8 cellular contexts compared by ENCODE assay signal in the genomic region with DNA sequence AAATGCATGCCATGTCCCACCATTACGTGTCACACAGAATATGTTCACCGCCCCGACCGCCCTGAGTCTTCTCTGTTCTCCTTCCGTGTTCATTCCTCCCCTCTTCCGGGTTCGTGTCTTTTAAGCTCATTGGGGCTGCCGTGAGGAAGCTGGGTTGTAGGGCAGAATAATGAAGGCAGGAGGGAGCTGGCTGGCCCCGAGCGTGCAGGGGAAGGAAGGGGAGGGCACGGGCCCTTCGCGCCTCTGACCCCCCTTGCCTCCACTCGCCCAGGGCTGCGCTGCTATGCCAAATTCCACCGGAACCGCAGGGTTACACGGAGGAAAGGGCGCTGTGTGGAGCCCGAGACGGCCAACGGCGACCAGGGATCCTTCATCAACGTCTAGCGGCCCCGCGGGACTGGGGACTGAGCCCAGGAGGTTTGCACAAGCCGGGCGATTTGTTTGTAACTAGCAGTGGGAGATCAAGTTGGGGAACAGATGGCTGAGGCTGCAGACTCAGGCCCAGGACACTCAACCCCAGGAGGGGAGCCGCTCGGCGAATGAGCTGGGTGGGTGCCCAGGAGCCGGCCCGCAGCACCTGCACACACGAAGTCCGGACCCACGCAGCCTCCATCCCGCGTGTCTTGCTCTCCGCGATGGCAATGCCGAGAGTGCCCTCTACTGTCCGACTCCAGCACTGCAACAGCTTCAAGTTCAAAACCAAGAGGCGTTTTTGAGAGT.
DNase-seq lines count a peak whose midpoint lies in the region; ATAC-seq and TF ChIP-seq lines count a peak whose summit lies in the region.

No MANE protein-coding gene starts in this region.

- H3K9me3 ChIP-seq in OCI-LY1 (ENCODE audit: low read length) (no peaks in the 10 kb centered on the region), muscle layer of colon (ENCODE audit: low read length) (no peaks in the 10 kb centered on the region)

- peak overlapping the region; percentile 20; the same call in 1 of the 2 replicates for H2AFZ ChIP-seq in OCI-LY1 (ENCODE audit: low read length)

- H3F3A ChIP-seq in OCI-LY1 (ENCODE audit: insufficient read depth, low read length): no peaks in the 10 kb centered on the region

- peak overlapping the region; percentile 66 for H3K9ac ChIP-seq in OCI-LY1 (ENCODE audit: low read length)
- no peak overlapping the region for H3K9ac ChIP-seq in muscle layer of colon (ENCODE audit: low read length)

- peak; percentile 99 for TF ChIP-seq CTCF in OCI-LY1 (IDR thresholded peaks at IDR 0.05; ENCODE audit: low read length)
- peak; percentile 97 for TF ChIP-seq CTCF in epithelial cell of esophagus (IDR thresholded peaks at IDR 0.05; ENCODE audit: insufficient read depth, low read depth, low read length, missing control alignments)

- no peaks in the 10 kb centered on the region for H4K20me1 ChIP-seq in OCI-LY1 (ENCODE audit: insufficient read depth, low read length)

- H3K4me1 ChIP-seq in OCI-LY1 (ENCODE audit: insufficient read depth, low read length, severe bottlenecking) (peaks cover 12% of the 10 kb centered on the region), muscle layer of colon (ENCODE audit: insufficient read depth, low read length) (peaks cover 5% of the 10 kb centered on the region)

- H3K4me2 ChIP-seq in OCI-LY1 (ENCODE audit: low read length): peak overlapping the region; percentile 73

- H3K27me3 ChIP-seq in OCI-LY1 (ENCODE audit: insufficient read depth, low read length) (no peaks in the 10 kb centered on the region), muscle layer of colon (ENCODE audit: control insufficient read depth in 1 of 2, insufficient read depth in 2 of 2, low read length in 2 of 2) (no peaks in the 10 kb centered on the region)

- H3K4me3 ChIP-seq in OCI-LY1 (ENCODE audit: low read depth, low read length, poor library complexity, severe bottlenecking): peak overlapping the region; percentile 53
- H3K4me3 ChIP-seq in epithelial cell of esophagus (ENCODE audit: low read length): peak overlapping the region; percentile 36
- H3K4me3 ChIP-seq in muscle layer of colon (ENCODE audit: low read depth in 1 of 2, low read length in 2 of 2): peak overlapping the region; percentile 17 to 57

- peak overlapping the region; percentile 65 for H3K27ac ChIP-seq in OCI-LY1 (ENCODE audit: low read depth, low read length, poor library complexity, severe bottlenecking)
- no peak overlapping the region for H3K27ac ChIP-seq in muscle layer of colon (ENCODE audit: low read depth, low read length)

- H3K79me2 ChIP-seq in OCI-LY1 (ENCODE audit: insufficient read depth, low read length): no peaks in the 10 kb centered on the region

- ATAC-seq in HG03280 (IDR thresholded peaks at IDR 0.05; ENCODE audit: unreplicated experiment) (peak; percentile 49), HG03108 (IDR thresholded peaks at IDR 0.05; ENCODE audit: unreplicated experiment) (no peak)

- DNase-seq in ELF-1 (ENCODE audit: low read depth, low spot score) (peak; percentile 59), activated T-cell treated with anti-CD3 and anti-CD28 coated beads for 1 hour (ENCODE audit: low read depth) (peak; percentile 88), epithelial cell of esophagus (ENCODE audit: low read depth) (peak; percentile 62)
- DNase-seq in stimulated activated CD8-positive, alpha-beta memory T cell treated with anti-CD3 and anti-CD28 coated beads, Interleukin-4, amount 100 ng/mL, for 4 hours (ENCODE audit: low read depth in 2 of 2, low spot score in 1 of 2): peak; percentile 75 to 88

- H3K9me2 ChIP-seq in OCI-LY1 (ENCODE audit: low read depth, low read length): no peaks in the 10 kb centered on the region

- no peaks in the 10 kb centered on the region for H3K36me3 ChIP-seq in OCI-LY1 (ENCODE audit: insufficient read depth, low read length)
- no peaks in the 10 kb centered on the region for H3K36me3 ChIP-seq in muscle layer of colon (ENCODE audit: insufficient read depth, low read length)
